Comparison of ENCODE assay signal across 8 cellular contexts in the genomic region with DNA sequence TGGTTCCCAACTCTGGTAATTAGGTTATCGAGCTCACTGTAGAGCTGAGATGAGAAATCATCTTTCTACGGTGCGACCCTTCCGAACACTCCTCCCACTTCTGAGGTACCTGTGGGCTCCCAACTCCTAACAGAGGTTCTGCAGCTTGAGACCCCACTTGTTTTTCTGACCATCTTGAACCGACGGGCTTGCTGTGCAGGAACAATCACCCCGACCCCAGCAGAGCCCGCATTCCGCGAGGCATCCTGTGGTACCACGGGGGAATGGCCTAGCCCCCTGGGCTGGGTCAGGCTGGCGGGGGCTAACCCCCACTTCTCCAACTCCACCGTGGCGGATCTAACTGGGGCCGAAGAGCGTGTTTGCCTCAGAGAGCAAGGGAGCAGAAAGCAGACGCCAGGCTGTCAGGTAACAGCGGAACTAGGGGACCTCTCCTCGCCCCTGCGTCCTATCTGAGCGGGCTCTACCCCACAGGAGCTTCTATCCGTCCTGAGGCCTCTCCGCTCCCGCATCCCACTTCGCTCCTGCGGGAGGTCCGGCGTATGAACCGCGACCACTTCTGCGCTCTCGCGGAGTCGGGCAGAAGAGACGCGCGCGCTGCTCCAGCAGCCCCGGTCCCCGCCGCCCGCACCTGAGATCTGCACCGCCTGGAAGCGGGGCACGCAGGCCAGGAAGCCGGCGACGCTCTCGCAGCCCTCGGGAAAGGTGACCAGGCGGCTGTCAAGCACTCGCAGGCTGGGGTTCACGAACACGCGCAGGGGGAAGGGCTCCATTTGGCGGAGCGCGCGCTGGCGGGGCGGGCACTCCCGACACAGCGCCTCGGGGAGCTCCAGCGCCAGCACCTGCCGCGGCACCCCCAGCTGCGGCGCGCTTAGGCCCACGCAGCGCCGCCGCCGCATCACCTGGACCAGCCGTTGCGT. TPM values are rescaled to one million over a fixed set of nuclear protein-coding genes. Genes with fewer than 3 reads are reported as not detected.
A peak's percentile ranks its signal among the peaks of the same experiment; 100 is the strongest.
DNase-seq lines count a peak whose midpoint lies in the region; TF ChIP-seq lines count a peak whose summit lies in the region.

No MANE protein-coding gene starts in this region.

- WGBS in iPS DF 6.9 (ENCODE audit: insufficient coverage, insufficient read length) = no CpG with 5 or more reads among the region's 77 CpGs

- H3K4me3 Mint-ChIP-seq in activated naive CD8-positive, alpha-beta T cell treated with anti-CD3 and anti-CD28 coated beads for 36 hours = peak overlapping the region; percentile 88

- H3K4me1 Mint-ChIP-seq in activated naive CD8-positive, alpha-beta T cell treated with anti-CD3 and anti-CD28 coated beads for 36 hours = peaks cover 40% of the 10 kb centered on the region

- no peaks in the 10 kb centered on the region for H3K4me1 ChIP-seq in iPS DF 6.9 (ENCODE audit: control insufficient read depth, insufficient read depth, low read length)

- H3K4me3 ChIP-seq in GM12864 (ENCODE audit: low read depth, low read length) = peak overlapping the region; percentile 60
- H3K4me3 ChIP-seq in H7 (ENCODE audit: insufficient read depth, low read depth, low read length) = peak overlapping the region; percentile 86
- H3K4me3 ChIP-seq in iPS DF 6.9 (ENCODE audit: low read length) = peak overlapping the region; percentile 79
- H3K4me3 ChIP-seq in skin epidermis = peak overlapping the region; percentile 75 to 100 (median 93)

- H3K9me3 ChIP-seq in iPS DF 6.9 (ENCODE audit: control insufficient read depth, insufficient read depth, low read length) = no peaks in the 10 kb centered on the region

- no peak overlapping the region for H3K27ac ChIP-seq in iPS DF 6.9 (ENCODE audit: low read length)
- H3K27ac ChIP-seq in skin epidermis = peak overlapping the region in 20 of 21 experiments; percentile 48 to 97 (median 91)

- peak overlapping the region; percentile 79 for H3K27ac Mint-ChIP-seq in activated naive CD8-positive, alpha-beta T cell treated with anti-CD3 and anti-CD28 coated beads for 36 hours

- peaks cover 45% of the 10 kb centered on the region for H3K36me3 Mint-ChIP-seq in activated naive CD8-positive, alpha-beta T cell treated with anti-CD3 and anti-CD28 coated beads for 36 hours

- no peaks in the 10 kb centered on the region for H3K9me3 Mint-ChIP-seq in activated naive CD8-positive, alpha-beta T cell treated with anti-CD3 and anti-CD28 coated beads for 36 hours

- no peaks in the 10 kb centered on the region for H3K27me3 ChIP-seq in H7 (ENCODE audit: control insufficient read depth, insufficient read depth, low read length)
- no peaks in the 10 kb centered on the region for H3K27me3 ChIP-seq in iPS DF 6.9 (ENCODE audit: control insufficient read depth, insufficient read depth, low read length)

- DNase-seq in GM12864 (ENCODE audit: low read depth) (no peak), H7 (no peak), NCI-H69 (lab: John Stamatoyannopoulos, UW) (peak; percentile 64), iPS DF 6.9 (ENCODE audit: low read depth, low spot score) (no peak), COLO829 (ENCODE audit: low spot score) (no peak)
- DNase-seq in activated naive CD8-positive, alpha-beta T cell treated with anti-CD3 and anti-CD28 coated beads for 36 hours = peak; percentile 61
- DNase-seq in effector CD4-positive, alpha-beta T cell = no peak

- TF ChIP-seq CTCF in GM12864 (IDR thresholded peaks at IDR 0.05; ENCODE audit: low read depth, low read length, missing control alignments) = no peak

- H3K36me3 ChIP-seq in H7 (replicated peaks; ENCODE audit: control insufficient read depth, insufficient read depth, low read length) (peaks cover 31% of the 10 kb centered on the region), iPS DF 6.9 (ENCODE audit: control insufficient read depth, insufficient read depth, low read length) (peaks cover 21% of the 10 kb centered on the region)

- H3K27me3 Mint-ChIP-seq in activated naive CD8-positive, alpha-beta T cell treated with anti-CD3 and anti-CD28 coated beads for 36 hours = no peaks in the 10 kb centered on the region

RNA-seq across cellular contexts. Expression of a gene that starts 0.8 kb away (rescaled TPM):
- 23.9 and 25.3 TPM in 2 replicates for total RNA-seq in H7 (2014; rRNA removed; shearing (Covaris generic))
- 10 to 100 TPM; 33.0 to 36.4 TPM for total RNA-seq in activated naive CD8-positive, alpha-beta T cell treated with anti-CD3 and anti-CD28 coated beads for 36 hours

RNA-seq across cellular contexts. Expression of a gene that starts 9.7 kb away (rescaled TPM):
- total RNA-seq in H7 (2014; rRNA removed; shearing (Covaris generic)) = 63.1 and 71.0 TPM in 2 replicates
- 10 to 100 TPM; 30.2 to 31.8 TPM for total RNA-seq in activated naive CD8-positive, alpha-beta T cell treated with anti-CD3 and anti-CD28 coated beads for 36 hours

RNA-seq across cellular contexts. Expression of a gene that starts 9.9 kb away (rescaled TPM):
- total RNA-seq in H7 (2014; rRNA removed; shearing (Covaris generic)) = 30.7 and 31.0 TPM in 2 replicates
- total RNA-seq in activated naive CD8-positive, alpha-beta T cell treated with anti-CD3 and anti-CD28 coated beads for 36 hours = 10 to 100 TPM; 70.1 to 73.2 TPM

RNA-seq across cellular contexts. Expression of a gene that starts 18.5 kb away (rescaled TPM):
- 28.2 and 33.2 TPM in 2 replicates for total RNA-seq in H7 (2014; rRNA removed; shearing (Covaris generic))
- total RNA-seq in activated naive CD8-positive, alpha-beta T cell treated with anti-CD3 and anti-CD28 coated beads for 36 hours = 10 to 100 TPM; 27.0 to 28.6 TPM

RNA-seq across cellular contexts. Expression of a gene that starts 22.0 kb away (rescaled TPM):
- total RNA-seq in H7 (2014; rRNA removed; shearing (Covaris generic)) = 0.52 TPM in 1 of 2 replicates, not detected in the other
- 1 to 10 TPM in 1 of 2 experiments, under 1 TPM in 1; 0.70 to 1.2 TPM for total RNA-seq in activated naive CD8-positive, alpha-beta T cell treated with anti-CD3 and anti-CD28 coated beads for 36 hours

Comparison
In these comparisons a context has a peak if more than half of its experiments do, and no peak if none do; other contexts are left out.
1. DNase-seq: peak in NCI-H69 (single experiment) and activated naive CD8-positive, alpha-beta T cell treated with anti-CD3 and anti-CD28 coated beads for 36 hours (single experiment); none in GM12864 (single experiment), H7 (single experiment), iPS DF 6.9 (single experiment), effector CD4-positive, alpha-beta T cell (single experiment) and COLO829 (single experiment).
2. Peak in every context shown above with its lines, with median percentiles within 50 percentile points of each other: H3K4me3 ChIP-seq.